1 cellular context compared by ENCODE assay signal in the genomic region with DNA sequence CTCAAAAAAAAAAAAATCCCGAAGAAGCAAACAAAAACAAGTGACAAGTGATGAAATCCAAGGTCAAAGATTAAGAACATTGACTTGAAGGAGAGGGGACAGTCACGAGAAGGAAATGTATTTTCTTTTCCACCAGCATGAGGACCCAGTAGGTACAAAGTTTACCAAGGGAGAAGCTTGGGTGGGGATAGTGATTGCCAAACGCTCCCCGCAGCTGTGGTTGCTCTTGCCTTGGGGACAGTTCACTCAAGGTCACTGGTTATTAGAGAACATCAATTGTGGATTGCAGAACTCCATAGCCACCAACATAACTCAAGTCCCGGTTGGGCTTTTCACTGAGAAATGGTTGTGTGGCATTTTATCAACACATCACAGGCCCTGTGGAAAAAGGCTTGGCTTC.
A peak's percentile ranks its signal among the peaks of the same experiment; 100 is the strongest.
TF ChIP-seq lines count a peak whose summit lies in the region.

No MANE protein-coding gene starts in this region.

TF ChIP-seq in K562, 482 proteins besides CTCF, POLR2A, EP300 and RAD21 (continued from another document):
- TF ChIP-seq E2F8 (IDR thresholded peaks at IDR 0.05; ENCODE audit: low read depth, partially characterized antibody) = no peak
- no peak for TF ChIP-seq CTBP1 (IDR thresholded peaks at IDR 0.05; ENCODE audit: borderline replicate concordance)
- TF ChIP-seq CEBPG (CRISPR knock-in tag; IDR thresholded peaks at IDR 0.05) = no peak
- peak in 1 of 2 experiments; percentile 69; a peak in 2 of 4 replicates for TF ChIP-seq CEBPG (tag; conservative IDR thresholded peaks at IDR 0.05 in 1 of 2, IDR thresholded peaks at IDR 0.05 in 1 of 2)
- TF ChIP-seq, protein P1, sequence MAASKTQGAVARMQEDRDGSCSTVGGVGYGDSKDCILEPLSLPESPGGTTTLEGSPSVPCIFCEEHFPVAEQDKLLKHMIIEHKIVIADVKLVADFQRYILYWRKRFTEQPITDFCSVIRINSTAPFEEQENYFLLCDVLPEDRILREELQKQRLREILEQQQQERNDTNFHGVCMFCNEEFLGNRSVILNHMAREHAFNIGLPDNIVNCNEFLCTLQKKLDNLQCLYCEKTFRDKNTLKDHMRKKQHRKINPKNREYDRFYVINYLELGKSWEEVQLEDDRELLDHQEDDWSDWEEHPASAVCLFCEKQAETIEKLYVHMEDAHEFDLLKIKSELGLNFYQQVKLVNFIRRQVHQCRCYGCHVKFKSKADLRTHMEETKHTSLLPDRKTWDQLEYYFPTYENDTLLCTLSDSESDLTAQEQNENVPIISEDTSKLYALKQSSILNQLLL (CRISPR knock-in tag; IDR thresholded peaks at IDR 0.05; ENCODE audit: borderline replicate concordance) = no peak
- TF ChIP-seq PTRF (tag; IDR thresholded peaks at IDR 0.05) = no peak
- TF ChIP-seq RBM17 (IDR thresholded peaks at IDR 0.05; ENCODE audit: borderline replicate concordance, low read depth, low read length) = no peak
- no peak for TF ChIP-seq GATAD2B (IDR thresholded peaks at IDR 0.05; ENCODE audit: borderline replicate concordance)
- no peak for TF ChIP-seq SMAD3 (CRISPR knock-in tag; conservative IDR thresholded peaks at IDR 0.05)
- peak; percentile 63; the same call in 1 of the 2 replicates for TF ChIP-seq ESRRA (IDR thresholded peaks at IDR 0.05; ENCODE audit: borderline replicate concordance, low read depth)
- no peak for TF ChIP-seq E2F4 (CRISPR knock-in tag; IDR thresholded peaks at IDR 0.05; ENCODE audit: low read depth)
- TF ChIP-seq HSF4 (CRISPR knock-in tag; IDR thresholded peaks at IDR 0.05; ENCODE audit: borderline replicate concordance) = no peak
- TF ChIP-seq EP400 (IDR thresholded peaks at IDR 0.05) = no peak
- no peak for TF ChIP-seq PBX2 (CRISPR knock-in tag; IDR thresholded peaks at IDR 0.05; ENCODE audit: low read depth)
- peak; percentile 46 for TF ChIP-seq PBX2 (tag; conservative IDR thresholded peaks at IDR 0.05; ENCODE audit: low read depth)
- no peak for TF ChIP-seq ATF7 (IDR thresholded peaks at IDR 0.05)
- no peak for TF ChIP-seq L3MBTL2 (IDR thresholded peaks at IDR 0.05)
- TF ChIP-seq POLR2B (IDR thresholded peaks at IDR 0.05; ENCODE audit: low read depth, partially characterized antibody) = no peak
- no peak for TF ChIP-seq SIX5 (IDR thresholded peaks at IDR 0.05; ENCODE audit: borderline replicate concordance in 1 of 2, insufficient read depth in 1 of 2, low read depth in 1 of 2, low read length in 2 of 2)
- TF ChIP-seq CBX1 (IDR thresholded peaks at IDR 0.05; ENCODE audit: low read depth) = no peak
- TF ChIP-seq MXI1 (IDR thresholded peaks at IDR 0.05; ENCODE audit: low read depth, low read length) = no peak
- TF ChIP-seq ZBTB9 (CRISPR knock-in tag; IDR thresholded peaks at IDR 0.05) = no peak
- TF ChIP-seq, protein P2, sequence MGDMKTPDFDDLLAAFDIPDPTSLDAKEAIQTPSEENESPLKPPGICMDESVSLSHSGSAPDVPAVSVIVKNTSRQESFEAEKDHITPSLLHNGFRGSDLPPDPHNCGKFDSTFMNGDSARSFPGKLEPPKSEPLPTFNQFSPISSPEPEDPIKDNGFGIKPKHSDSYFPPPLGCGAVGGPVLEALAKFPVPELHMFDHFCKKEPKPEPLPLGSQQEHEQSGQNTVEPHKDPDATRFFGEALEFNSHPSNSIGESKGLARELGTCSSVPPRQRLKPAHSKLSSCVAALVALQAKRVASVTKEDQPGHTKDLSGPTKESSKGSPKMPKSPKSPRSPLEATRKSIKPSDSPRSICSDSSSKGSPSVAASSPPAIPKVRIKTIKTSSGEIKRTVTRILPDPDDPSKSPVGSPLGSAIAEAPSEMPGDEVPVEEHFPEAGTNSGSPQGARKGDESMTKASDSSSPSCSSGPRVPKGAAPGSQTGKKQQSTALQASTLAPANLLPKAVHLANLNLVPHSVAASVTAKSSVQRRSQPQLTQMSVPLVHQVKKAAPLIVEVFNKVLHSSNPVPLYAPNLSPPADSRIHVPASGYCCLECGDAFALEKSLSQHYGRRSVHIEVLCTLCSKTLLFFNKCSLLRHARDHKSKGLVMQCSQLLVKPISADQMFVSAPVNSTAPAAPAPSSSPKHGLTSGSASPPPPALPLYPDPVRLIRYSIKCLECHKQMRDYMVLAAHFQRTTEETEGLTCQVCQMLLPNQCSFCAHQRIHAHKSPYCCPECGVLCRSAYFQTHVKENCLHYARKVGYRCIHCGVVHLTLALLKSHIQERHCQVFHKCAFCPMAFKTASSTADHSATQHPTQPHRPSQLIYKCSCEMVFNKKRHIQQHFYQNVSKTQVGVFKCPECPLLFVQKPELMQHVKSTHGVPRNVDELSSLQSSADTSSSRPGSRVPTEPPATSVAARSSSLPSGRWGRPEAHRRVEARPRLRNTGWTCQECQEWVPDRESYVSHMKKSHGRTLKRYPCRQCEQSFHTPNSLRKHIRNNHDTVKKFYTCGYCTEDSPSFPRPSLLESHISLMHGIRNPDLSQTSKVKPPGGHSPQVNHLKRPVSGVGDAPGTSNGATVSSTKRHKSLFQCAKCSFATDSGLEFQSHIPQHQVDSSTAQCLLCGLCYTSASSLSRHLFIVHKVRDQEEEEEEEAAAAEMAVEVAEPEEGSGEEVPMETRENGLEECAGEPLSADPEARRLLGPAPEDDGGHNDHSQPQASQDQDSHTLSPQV (IDR thresholded peaks at IDR 0.05) = no peak
- 0 out of 2 replicates have a peak, but pooled peaks have one; percentile 33 for TF ChIP-seq ZNF766 (CRISPR knock-in tag; conservative IDR thresholded peaks at IDR 0.05)
- no peak for TF ChIP-seq PHB2 (IDR thresholded peaks at IDR 0.05; ENCODE audit: low read depth)
- no peak for TF ChIP-seq NR2C2 (CRISPR knock-in tag; IDR thresholded peaks at IDR 0.05)
- peak; percentile 43; the same call in 1 of the 2 replicates for TF ChIP-seq NR2C2 (tag; IDR thresholded peaks at IDR 0.05)
- peak; percentile 70 for TF ChIP-seq CEBPB (tag; IDR thresholded peaks at IDR 0.05)
- TF ChIP-seq MTA2 (IDR thresholded peaks at IDR 0.05; ENCODE audit: low read depth) = no peak
- no peak for TF ChIP-seq SIN3B (IDR thresholded peaks at IDR 0.05; ENCODE audit: low read depth)
- TF ChIP-seq, protein P3, sequence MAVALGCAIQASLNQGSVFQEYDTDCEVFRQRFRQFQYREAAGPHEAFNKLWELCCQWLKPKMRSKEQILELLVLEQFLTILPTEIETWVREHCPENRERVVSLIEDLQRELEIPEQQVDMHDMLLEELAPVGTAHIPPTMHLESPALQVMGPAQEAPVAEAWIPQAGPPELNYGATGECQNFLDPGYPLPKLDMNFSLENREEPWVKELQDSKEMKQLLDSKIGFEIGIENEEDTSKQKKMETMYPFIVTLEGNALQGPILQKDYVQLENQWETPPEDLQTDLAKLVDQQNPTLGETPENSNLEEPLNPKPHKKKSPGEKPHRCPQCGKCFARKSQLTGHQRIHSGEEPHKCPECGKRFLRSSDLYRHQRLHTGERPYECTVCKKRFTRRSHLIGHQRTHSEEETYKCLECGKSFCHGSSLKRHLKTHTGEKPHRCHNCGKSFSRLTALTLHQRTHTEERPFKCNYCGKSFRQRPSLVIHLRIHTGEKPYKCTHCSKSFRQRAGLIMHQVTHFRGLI (CRISPR knock-in tag; IDR thresholded peaks at IDR 0.05) = peak; percentile 97; the same call in 1 of the 2 replicates
- no peak for TF ChIP-seq ZNF445 (CRISPR knock-in tag; IDR thresholded peaks at IDR 0.05; ENCODE audit: low read depth)
- TF ChIP-seq SREBF1 (IDR thresholded peaks at IDR 0.05; ENCODE audit: borderline replicate concordance, low read depth, low read length) = no peak
TF ChIP-seq in K562: peak in this region for 8.
